8 cellular contexts compared by ENCODE assay signal in genomic region chr2:203327582-203327917, GRCh38. TPM values are rescaled to one million over a fixed set of nuclear protein-coding genes. Genes with fewer than 3 reads are reported as not detected.
DNase-seq lines count a peak whose midpoint lies in the region; ATAC-seq and TF ChIP-seq lines count a peak whose summit lies in the region.

No MANE protein-coding gene starts in this region.

- intact Hi-C loops in ovary (cut with DNase I) = no loop called here

- peak overlapping the region; percentile 64 for H3K4me3 ChIP-seq in AG04450 (ENCODE audit: low read depth, low read length)
- peak overlapping the region; percentile 70 to 93 (median 77) for H3K4me3 ChIP-seq in fibroblast of lung (replicated peaks in 1 of 4; ENCODE audit: control extremely low read depth in 1 of 4, insufficient read depth in 1 of 4, low read depth in 3 of 4, low read length in 4 of 4)
- H3K4me3 ChIP-seq in ovary = peak overlapping the region; percentile 97

- no peak for DNase-seq in AG04450 (ENCODE audit: low read depth, low spot score)
- no peak for DNase-seq in fibroblast of lung (ENCODE audit: low read depth in 2 of 2)
- no peak for DNase-seq in ovary
- DNase-seq in glomerular visceral epithelial cell (ENCODE audit: extremely low spot score) = no peak
- no peak for DNase-seq in GM03348 (ENCODE audit: low spot score)

- WGBS in ovary, 3 donors = 3 to 8% (median 4%) methylated on average over 7 of the region's 7 CpGs

- H3K9me3 ChIP-seq in AG04450 (ENCODE audit: control insufficient read depth, insufficient read depth, low read length) (no peaks in the 10 kb centered on the region), fibroblast of lung (ENCODE audit: control insufficient read depth, insufficient read depth, low read depth, low read length) (no peaks in the 10 kb centered on the region), ovary (no peaks in the 10 kb centered on the region)

- no peaks in the 10 kb centered on the region for H3K27me3 ChIP-seq in AG04450 (ENCODE audit: control insufficient read depth, insufficient read depth, low read length)
- no peaks in the 10 kb centered on the region for H3K27me3 ChIP-seq in fibroblast of lung (ENCODE audit: control insufficient read depth, insufficient read depth, low read length)
- H3K27me3 ChIP-seq in ovary = no peaks in the 10 kb centered on the region

- H3K4me1 ChIP-seq in fibroblast of lung (ENCODE audit: control insufficient read depth, extremely low read depth, insufficient read depth, low read length) = no peaks in the 10 kb centered on the region
- H3K4me1 ChIP-seq in ovary (ENCODE audit: insufficient read depth) = no peaks in the 10 kb centered on the region

- no peak for TF ChIP-seq EP300 in ovary (IDR thresholded peaks at IDR 0.05)

- peak overlapping the region; percentile 95 for H3K4me2 ChIP-seq in fibroblast of lung (ENCODE audit: extremely low read depth, insufficient read depth, low read length)

- TF ChIP-seq POLR2A in ovary (IDR thresholded peaks at IDR 0.05) = no peak

- peak overlapping the region; percentile 62 for H3K9ac ChIP-seq in fibroblast of lung (ENCODE audit: insufficient read depth, low read length)

- peaks cover 41% of the 10 kb centered on the region for H3K79me2 ChIP-seq in fibroblast of lung (ENCODE audit: control insufficient read depth, insufficient read depth, low read length)

- TF ChIP-seq CTCF in AG04450 (IDR thresholded peaks at IDR 0.05; ENCODE audit: low read depth, low read length) = 0 out of 2 replicates have a peak, but pooled peaks have one; percentile 5
- TF ChIP-seq CTCF in fibroblast of lung (conservative IDR thresholded peaks at IDR 0.05 in 1 of 2, IDR thresholded peaks at IDR 0.05 in 1 of 2; ENCODE audit: low read depth in 1 of 2, low read length in 2 of 2) = peak in 1 of 2 donors; percentile 2
- no peak for TF ChIP-seq CTCF in ovary (IDR thresholded peaks at IDR 0.05)

- H4K20me1 ChIP-seq in fibroblast of lung (ENCODE audit: control insufficient read depth, extremely low read depth, insufficient read depth, low read length) = no peaks in the 10 kb centered on the region

- POLR2A ChIA-PET in AG04450 (lab: Yijun Ruan, JAX) = no interaction called here

- H2AFZ ChIP-seq in fibroblast of lung (ENCODE audit: low read length) = peak overlapping the region; percentile 73

- H3K27ac ChIP-seq in AG04450 (ENCODE audit: low read depth, low read length) = peak overlapping the region; percentile 82
- peak overlapping the region; percentile 76 for H3K27ac ChIP-seq in fibroblast of lung (ENCODE audit: insufficient read depth, low read length)
- peak overlapping the region; percentile 48 to 77 for H3K27ac ChIP-seq in ovary

- CTCF ChIA-PET in AG04450 (lab: Charles Lee) = interaction anchor here (1.4 kb wide), 1 partner anchor 126 kb away, joined by 5 read pairs; no protein-coding TSS in a partner anchor

- ATAC-seq in GM21576 (IDR thresholded peaks at IDR 0.05; ENCODE audit: unreplicated experiment) (peak; percentile 6), SK-N-SH treated with all-trans-retinoic acid at 6 μM for 48 hours (peak; percentile 20), HG02938 (IDR thresholded peaks at IDR 0.05; ENCODE audit: unreplicated experiment) (no peak)

- no peaks in the 10 kb centered on the region for H3K36me3 ChIP-seq in fibroblast of lung (ENCODE audit: control insufficient read depth, insufficient read depth, low read length)
- H3K36me3 ChIP-seq in ovary = no peaks in the 10 kb centered on the region

TF ChIP-seq in SK-N-SH treated with all-trans-retinoic acid at 6 μM for 48 hours, 23 proteins besides CTCF, POLR2A, EP300 and RAD21:
- TF ChIP-seq GLIS3 (CRISPR knock-in tag; IDR thresholded peaks at IDR 0.05) = no peak
- no peak for TF ChIP-seq POU6F1 (CRISPR knock-in tag; IDR thresholded peaks at IDR 0.05; ENCODE audit: borderline replicate concordance, low read depth)
- 0 out of 2 replicates have a peak, but pooled peaks have one; percentile 34 for TF ChIP-seq ESRRG (CRISPR knock-in tag; IDR thresholded peaks at IDR 0.05)

RNA-seq across cellular contexts. Expression of gene ABI2, which starts 0.6 kb away (rescaled TPM):
- polyA plus RNA-seq in AG04450 (2011; rRNA removed) (35.7 and 42.5 TPM in 2 replicates), fibroblast of lung (60.8 and 60.9 TPM in 2 replicates), ovary (10 to 100 TPM; 25.0 to 59.7 TPM)
- 45.5 and 50.3 TPM in 2 replicates for polyA minus RNA-seq in AG04450 (2011; rRNA and poly(A)+ RNA removed)
- total RNA-seq in fibroblast of lung (27.0 and 32.2 TPM in 2 replicates), ovary (10 to 100 TPM; 37.4 to 91.6 (median 71.1) TPM)
- 49.0 and 50.3 TPM in 2 replicates for polyA plus RNA-seq in fibroblast of lung (2012)
- 45.5 and 91.7 TPM in 2 replicates for polyA minus RNA-seq in fibroblast of lung (ENCODE audit: low replicate concordance)
